1 cellular context compared by ENCODE assay signal in genomic region chr10:87095241-87095945, GRCh38.
A peak's percentile ranks its signal among the peaks of the same experiment; 100 is the strongest.
TF ChIP-seq lines count a peak whose summit lies in the region.

No MANE protein-coding gene starts in this region.

TF ChIP-seq in K562, 482 proteins besides CTCF, POLR2A, EP300 and RAD21 (continued from another document and continues in another):
- TF ChIP-seq ZNF592 (IDR thresholded peaks at IDR 0.05) = no peak
- TF ChIP-seq KDM2B (CRISPR knock-in tag; IDR thresholded peaks at IDR 0.05) = no peak
- TF ChIP-seq, protein P1, sequence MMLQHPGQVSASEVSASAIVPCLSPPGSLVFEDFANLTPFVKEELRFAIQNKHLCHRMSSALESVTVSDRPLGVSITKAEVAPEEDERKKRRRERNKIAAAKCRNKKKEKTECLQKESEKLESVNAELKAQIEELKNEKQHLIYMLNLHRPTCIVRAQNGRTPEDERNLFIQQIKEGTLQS (IDR thresholded peaks at IDR 0.05) = no peak
- TF ChIP-seq, protein P1 (CRISPR knock-in tag; conservative IDR thresholded peaks at IDR 0.05) = no peak
- TF ChIP-seq, protein P2, sequence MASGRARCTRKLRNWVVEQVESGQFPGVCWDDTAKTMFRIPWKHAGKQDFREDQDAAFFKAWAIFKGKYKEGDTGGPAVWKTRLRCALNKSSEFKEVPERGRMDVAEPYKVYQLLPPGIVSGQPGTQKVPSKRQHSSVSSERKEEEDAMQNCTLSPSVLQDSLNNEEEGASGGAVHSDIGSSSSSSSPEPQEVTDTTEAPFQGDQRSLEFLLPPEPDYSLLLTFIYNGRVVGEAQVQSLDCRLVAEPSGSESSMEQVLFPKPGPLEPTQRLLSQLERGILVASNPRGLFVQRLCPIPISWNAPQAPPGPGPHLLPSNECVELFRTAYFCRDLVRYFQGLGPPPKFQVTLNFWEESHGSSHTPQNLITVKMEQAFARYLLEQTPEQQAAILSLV (tag; IDR thresholded peaks at IDR 0.05) = no peak
- peak; percentile 73 for TF ChIP-seq GMEB1 (CRISPR knock-in tag; IDR thresholded peaks at IDR 0.05)
- TF ChIP-seq, protein P3, sequence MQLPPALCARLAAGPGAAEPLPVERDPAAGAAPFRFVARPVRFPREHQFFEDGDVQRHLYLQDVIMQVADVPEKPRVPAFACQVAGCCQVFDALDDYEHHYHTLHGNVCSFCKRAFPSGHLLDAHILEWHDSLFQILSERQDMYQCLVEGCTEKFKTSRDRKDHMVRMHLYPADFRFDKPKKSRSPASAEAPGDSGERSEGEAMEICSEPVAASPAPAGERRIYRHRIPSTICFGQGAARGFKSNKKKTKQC (CRISPR knock-in tag; IDR thresholded peaks at IDR 0.05) = peak; percentile 61; the same call in 1 of the 2 replicates
- TF ChIP-seq, protein P4, sequence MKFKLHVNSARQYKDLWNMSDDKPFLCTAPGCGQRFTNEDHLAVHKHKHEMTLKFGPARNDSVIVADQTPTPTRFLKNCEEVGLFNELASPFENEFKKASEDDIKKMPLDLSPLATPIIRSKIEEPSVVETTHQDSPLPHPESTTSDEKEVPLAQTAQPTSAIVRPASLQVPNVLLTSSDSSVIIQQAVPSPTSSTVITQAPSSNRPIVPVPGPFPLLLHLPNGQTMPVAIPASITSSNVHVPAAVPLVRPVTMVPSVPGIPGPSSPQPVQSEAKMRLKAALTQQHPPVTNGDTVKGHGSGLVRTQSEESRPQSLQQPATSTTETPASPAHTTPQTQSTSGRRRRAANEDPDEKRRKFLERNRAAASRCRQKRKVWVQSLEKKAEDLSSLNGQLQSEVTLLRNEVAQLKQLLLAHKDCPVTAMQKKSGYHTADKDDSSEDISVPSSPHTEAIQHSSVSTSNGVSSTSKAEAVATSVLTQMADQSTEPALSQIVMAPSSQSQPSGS (CRISPR knock-in tag; IDR thresholded peaks at IDR 0.05) = no peak
- TF ChIP-seq MCM3 (IDR thresholded peaks at IDR 0.05) = no peak
- TF ChIP-seq ATF6 (CRISPR knock-in tag; IDR thresholded peaks at IDR 0.05) = no peak
- peak; percentile 37 to 90; a peak in 2 of 4 replicates for TF ChIP-seq NONO (IDR thresholded peaks at IDR 0.05; ENCODE audit: low read depth in 2 of 2, low read length in 1 of 2)
- TF ChIP-seq RBFOX2 (IDR thresholded peaks at IDR 0.05; ENCODE audit: low read depth, low read length) = peak; percentile 76
- no peak for TF ChIP-seq HDAC3 (IDR thresholded peaks at IDR 0.05; ENCODE audit: borderline replicate concordance, partially characterized antibody)
- peak; percentile 31; the same call in 1 of the 2 replicates for TF ChIP-seq ETV5 (CRISPR knock-in tag; IDR thresholded peaks at IDR 0.05; ENCODE audit: low read depth)
- TF ChIP-seq ZNF561 (CRISPR knock-in tag; conservative IDR thresholded peaks at IDR 0.05) = no peak
- TF ChIP-seq RBM39 (optimal IDR thresholded peaks at IDR 0.05; ENCODE audit: low read depth, low read length) = no peak
- no peak for TF ChIP-seq TCF7L2 (IDR thresholded peaks at IDR 0.05; ENCODE audit: low read depth, low read length)
- TF ChIP-seq, protein P5, sequence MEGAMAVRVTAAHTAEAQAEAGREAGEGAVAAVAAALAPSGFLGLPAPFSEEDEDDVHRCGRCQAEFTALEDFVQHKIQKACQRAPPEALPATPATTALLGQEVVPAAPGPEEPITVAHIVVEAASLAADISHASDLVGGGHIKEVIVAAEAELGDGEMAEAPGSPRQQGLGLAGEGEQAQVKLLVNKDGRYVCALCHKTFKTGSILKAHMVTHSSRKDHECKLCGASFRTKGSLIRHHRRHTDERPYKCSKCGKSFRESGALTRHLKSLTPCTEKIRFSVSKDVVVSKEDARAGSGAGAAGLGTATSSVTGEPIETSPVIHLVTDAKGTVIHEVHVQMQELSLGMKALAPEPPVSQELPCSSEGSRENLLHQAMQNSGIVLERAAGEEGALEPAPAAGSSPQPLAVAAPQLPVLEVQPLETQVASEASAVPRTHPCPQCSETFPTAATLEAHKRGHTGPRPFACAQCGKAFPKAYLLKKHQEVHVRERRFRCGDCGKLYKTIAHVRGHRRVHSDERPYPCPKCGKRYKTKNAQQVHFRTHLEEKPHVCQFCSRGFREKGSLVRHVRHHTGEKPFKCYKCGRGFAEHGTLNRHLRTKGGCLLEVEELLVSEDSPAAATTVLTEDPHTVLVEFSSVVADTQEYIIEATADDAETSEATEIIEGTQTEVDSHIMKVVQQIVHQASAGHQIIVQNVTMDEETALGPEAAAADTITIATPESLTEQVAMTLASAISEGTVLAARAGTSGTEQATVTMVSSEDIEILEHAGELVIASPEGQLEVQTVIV (CRISPR knock-in tag; IDR thresholded peaks at IDR 0.05; ENCODE audit: borderline replicate concordance) = no peak
- TF ChIP-seq NR2C1 (IDR thresholded peaks at IDR 0.05) = no peak
- TF ChIP-seq NR2C1 (tag; IDR thresholded peaks at IDR 0.05) = no peak
- TF ChIP-seq, protein P6, sequence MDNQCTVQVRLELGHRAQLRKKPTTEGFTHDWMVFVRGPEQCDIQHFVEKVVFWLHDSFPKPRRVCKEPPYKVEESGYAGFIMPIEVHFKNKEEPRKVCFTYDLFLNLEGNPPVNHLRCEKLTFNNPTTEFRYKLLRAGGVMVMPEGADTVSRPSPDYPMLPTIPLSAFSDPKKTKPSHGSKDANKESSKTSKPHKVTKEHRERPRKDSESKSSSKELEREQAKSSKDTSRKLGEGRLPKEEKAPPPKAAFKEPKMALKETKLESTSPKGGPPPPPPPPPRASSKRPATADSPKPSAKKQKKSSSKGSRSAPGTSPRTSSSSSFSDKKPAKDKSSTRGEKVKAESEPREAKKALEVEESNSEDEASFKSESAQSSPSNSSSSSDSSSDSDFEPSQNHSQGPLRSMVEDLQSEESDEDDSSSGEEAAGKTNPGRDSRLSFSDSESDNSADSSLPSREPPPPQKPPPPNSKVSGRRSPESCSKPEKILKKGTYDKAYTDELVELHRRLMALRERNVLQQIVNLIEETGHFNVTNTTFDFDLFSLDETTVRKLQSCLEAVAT (IDR thresholded peaks at IDR 0.05) = no peak
- no peak for TF ChIP-seq CBFB (CRISPR knock-in tag; IDR thresholded peaks at IDR 0.05)
- TF ChIP-seq HNRNPL (IDR thresholded peaks at IDR 0.05; ENCODE audit: low read depth, low read length) = peak; percentile 57; the same call in 1 of the 2 replicates
- TF ChIP-seq BRD4 (IDR thresholded peaks at IDR 0.05) = no peak
- peak; percentile 34; the same call in 1 of the 2 replicates for TF ChIP-seq ATF7 (IDR thresholded peaks at IDR 0.05)
- TF ChIP-seq ZNF551 (CRISPR knock-in tag; IDR thresholded peaks at IDR 0.05) = no peak
- no peak for TF ChIP-seq CBX2 (IDR thresholded peaks at IDR 0.05; ENCODE audit: insufficient read depth, low read length, poor library complexity, severe bottlenecking)
- TF ChIP-seq CREB3L1 (IDR thresholded peaks at IDR 0.05; ENCODE audit: borderline replicate concordance, low read depth) = peak; percentile 89
- no peak for TF ChIP-seq NEUROD1 (IDR thresholded peaks at IDR 0.05; ENCODE audit: borderline replicate concordance, low read depth, low read length, partially characterized antibody)
- TF ChIP-seq PTRF (tag; IDR thresholded peaks at IDR 0.05) = no peak
- TF ChIP-seq TEAD1 (CRISPR knock-in tag; IDR thresholded peaks at IDR 0.05) = peak in 1 of 2 experiments; percentile 38; a peak in 1 of 4 replicates
- TF ChIP-seq SMARCB1 (IDR thresholded peaks at IDR 0.05; ENCODE audit: insufficient read length, low read depth) = no peak
- TF ChIP-seq, protein P7, sequence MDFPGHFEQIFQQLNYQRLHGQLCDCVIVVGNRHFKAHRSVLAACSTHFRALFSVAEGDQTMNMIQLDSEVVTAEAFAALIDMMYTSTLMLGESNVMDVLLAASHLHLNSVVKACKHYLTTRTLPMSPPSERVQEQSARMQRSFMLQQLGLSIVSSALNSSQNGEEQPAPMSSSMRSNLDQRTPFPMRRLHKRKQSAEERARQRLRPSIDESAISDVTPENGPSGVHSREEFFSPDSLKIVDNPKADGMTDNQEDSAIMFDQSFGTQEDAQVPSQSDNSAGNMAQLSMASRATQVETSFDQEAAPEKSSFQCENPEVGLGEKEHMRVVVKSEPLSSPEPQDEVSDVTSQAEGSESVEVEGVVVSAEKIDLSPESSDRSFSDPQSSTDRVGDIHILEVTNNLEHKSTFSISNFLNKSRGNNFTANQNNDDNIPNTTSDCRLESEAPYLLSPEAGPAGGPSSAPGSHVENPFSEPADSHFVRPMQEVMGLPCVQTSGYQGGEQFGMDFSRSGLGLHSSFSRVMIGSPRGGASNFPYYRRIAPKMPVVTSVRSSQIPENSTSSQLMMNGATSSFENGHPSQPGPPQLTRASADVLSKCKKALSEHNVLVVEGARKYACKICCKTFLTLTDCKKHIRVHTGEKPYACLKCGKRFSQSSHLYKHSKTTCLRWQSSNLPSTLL (IDR thresholded peaks at IDR 0.05) = no peak
- no peak for TF ChIP-seq HNRNPUL1 (IDR thresholded peaks at IDR 0.05; ENCODE audit: low read length)
- TF ChIP-seq HSF4 (CRISPR knock-in tag; IDR thresholded peaks at IDR 0.05; ENCODE audit: borderline replicate concordance) = no peak
